Comparison of ENCODE assay signal across 8 cellular contexts in the genomic region with DNA sequence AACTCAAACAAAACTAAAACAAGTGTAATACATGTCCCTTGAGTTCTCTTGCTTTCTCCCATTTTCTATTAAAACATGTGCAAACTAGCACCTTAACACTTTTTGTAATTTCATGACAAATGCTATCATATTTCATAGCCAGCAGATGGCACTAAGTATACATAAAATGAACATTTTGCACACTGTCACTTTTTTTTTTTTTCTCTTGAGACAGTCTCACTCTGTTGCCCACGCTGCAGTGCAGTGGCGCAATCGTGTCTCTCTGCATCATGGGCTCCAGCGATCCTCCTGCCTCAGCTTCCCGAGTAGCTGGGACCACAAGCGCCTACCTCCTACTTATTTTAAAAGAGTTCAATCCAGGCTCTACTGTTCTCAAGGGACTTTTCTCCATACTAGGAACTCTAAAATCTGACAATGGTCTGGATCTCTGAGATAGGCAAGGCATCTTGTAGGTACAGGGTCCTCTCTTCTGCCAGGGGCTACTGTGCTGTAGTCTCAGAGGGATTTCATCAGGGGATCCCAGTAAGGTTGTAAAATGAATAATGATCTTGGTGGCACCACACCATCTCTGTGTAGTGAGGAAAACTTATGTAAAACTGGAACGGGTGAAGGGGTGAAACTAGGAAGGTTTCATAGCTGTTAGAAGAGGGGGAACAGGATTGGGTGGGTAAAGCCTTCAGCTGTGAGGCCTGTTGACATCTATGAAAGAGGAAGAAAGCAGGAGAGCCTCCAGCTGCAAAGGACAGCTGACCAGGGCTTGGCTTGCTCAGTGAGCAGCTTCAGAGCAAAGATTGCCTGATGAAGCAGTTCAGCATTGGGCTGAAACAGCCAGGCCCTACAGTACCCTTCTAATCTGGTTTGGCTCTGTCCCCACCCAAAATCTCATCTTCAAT.
A peak's percentile ranks its signal among the peaks of the same experiment; 100 is the strongest.
DNase-seq lines count a peak whose midpoint lies in the region; ATAC-seq, FAIRE-seq and TF ChIP-seq lines count a peak whose summit lies in the region.
"Not testable (repeated sequence)": the region's sequence is repeated elsewhere in the genome, so short reads cannot be mapped to it uniquely, and the experiment has no call there.

No MANE protein-coding gene starts in this region.

- not testable (repeated sequence) for H3K27me3 ChIP-seq in Loucy (ENCODE audit: insufficient read depth, low read length, poor library complexity, severe bottlenecking); astrocyte (ENCODE audit: insufficient read depth, low read length)

- H3K4me2 ChIP-seq in Loucy (ENCODE audit: low read depth, low read length, poor library complexity, severe bottlenecking) (peak overlapping the region; percentile 7), astrocyte (ENCODE audit: low read length) (peak overlapping the region; percentile 9)

- not testable (repeated sequence) for H3K4me3 ChIP-seq in AG10803 (ENCODE audit: low read length); Loucy (ENCODE audit: low read length, poor library complexity, severe bottlenecking); astrocyte (ENCODE audit: insufficient read depth, low read depth, low read length)

- not testable (repeated sequence) for FAIRE-seq in astrocyte (lab: Jason Lieb, UNC)

- intact Hi-C loops in cardiac septum (cut with DNase I) = not testable (repeated sequence)

- H3K4me1 Mint-ChIP-seq in astrocyte (ENCODE audit: low read depth, unreplicated experiment) = not testable (repeated sequence)

- DNase-seq in AG10803 (ENCODE audit: low read depth) = peak; percentile 61
- peak; percentile 68 for DNase-seq in SK-MEL-5 (ENCODE audit: low read depth, low spot score)
- not testable (repeated sequence) for DNase-seq in astrocyte (ENCODE audit: low read depth)
- peak; percentile 69 for DNase-seq in cardiac septum (ENCODE audit: low spot score)
- DNase-seq in pons (ENCODE audit: low spot score) = peak; percentile 68

- not testable (repeated sequence) for H3F3A ChIP-seq in Loucy (ENCODE audit: low read depth)

- not testable (repeated sequence) for H3K36me3 Mint-ChIP-seq in astrocyte (ENCODE audit: low read depth, unreplicated experiment)

- not testable (repeated sequence) for H3K4me3 Mint-ChIP-seq in astrocyte (ENCODE audit: unreplicated experiment)

- not testable (repeated sequence) for H3K9ac ChIP-seq in Loucy (ENCODE audit: low read depth, low read length, poor library complexity, severe bottlenecking); astrocyte (ENCODE audit: low read length)

- H3K27ac ChIP-seq in astrocyte (ENCODE audit: low read depth, low read length) = not testable (repeated sequence)

- H3K9me3 Mint-ChIP-seq in astrocyte (ENCODE audit: unreplicated experiment) = not testable (repeated sequence)

- ATAC-seq in GM18867 (IDR thresholded peaks at IDR 0.05; ENCODE audit: unreplicated experiment) = peak; percentile 92
- ATAC-seq in HG02642 (IDR thresholded peaks at IDR 0.05; ENCODE audit: poor library complexity, unreplicated experiment) = peak; percentile 84

- not testable (repeated sequence) for H3K9me3 ChIP-seq in Loucy (ENCODE audit: insufficient read depth, low read depth, low read length); astrocyte (ENCODE audit: insufficient read depth, low read depth, low read length)

- not testable (repeated sequence) for H3K9me2 ChIP-seq in Loucy (replicated peaks; ENCODE audit: low read depth, low read length)

- H3K36me3 ChIP-seq in Loucy (ENCODE audit: insufficient read depth, low read length); astrocyte (ENCODE audit: insufficient read depth, low read length): not testable (repeated sequence)

- not testable (repeated sequence) for H3K27ac Mint-ChIP-seq in astrocyte (ENCODE audit: unreplicated experiment)

- H3K4me1 ChIP-seq in Loucy (ENCODE audit: insufficient read depth, low read length, poor library complexity, severe bottlenecking); astrocyte (ENCODE audit: insufficient read depth, low read length): not testable (repeated sequence)

- in situ Hi-C loops in SK-MEL-5 (cut with HindIII; ENCODE audit: low pct_unique_long_range_greater_than_20kb, low sequenced_read_pairs) = not testable (repeated sequence)

- not testable (repeated sequence) for H4K20me1 ChIP-seq in Loucy (ENCODE audit: insufficient read depth, low read length, poor library complexity, severe bottlenecking); astrocyte (ENCODE audit: insufficient read depth, low read length)

- not testable (repeated sequence) for H3K79me2 ChIP-seq in Loucy (ENCODE audit: insufficient read depth, low read length); astrocyte (ENCODE audit: insufficient read depth, low read length)

- not testable (repeated sequence) for H3K27me3 Mint-ChIP-seq in astrocyte (ENCODE audit: low read depth, unreplicated experiment)

- TF ChIP-seq CTCF in AG10803 (conservative IDR thresholded peaks at IDR 0.05; ENCODE audit: low read length) = peak; percentile 32
- TF ChIP-seq CTCF in Loucy (conservative IDR thresholded peaks at IDR 0.05; ENCODE audit: low read length) = peak; percentile 54
- peak; percentile 30 for TF ChIP-seq CTCF in astrocyte (IDR thresholded peaks at IDR 0.05; ENCODE audit: insufficient read depth, low read depth, low read length)

- H2AFZ ChIP-seq in Loucy (ENCODE audit: low read length); astrocyte (ENCODE audit: low read depth, low read length): not testable (repeated sequence)
